ENCODE assay signal across 8 cellular contexts in the genomic region with DNA sequence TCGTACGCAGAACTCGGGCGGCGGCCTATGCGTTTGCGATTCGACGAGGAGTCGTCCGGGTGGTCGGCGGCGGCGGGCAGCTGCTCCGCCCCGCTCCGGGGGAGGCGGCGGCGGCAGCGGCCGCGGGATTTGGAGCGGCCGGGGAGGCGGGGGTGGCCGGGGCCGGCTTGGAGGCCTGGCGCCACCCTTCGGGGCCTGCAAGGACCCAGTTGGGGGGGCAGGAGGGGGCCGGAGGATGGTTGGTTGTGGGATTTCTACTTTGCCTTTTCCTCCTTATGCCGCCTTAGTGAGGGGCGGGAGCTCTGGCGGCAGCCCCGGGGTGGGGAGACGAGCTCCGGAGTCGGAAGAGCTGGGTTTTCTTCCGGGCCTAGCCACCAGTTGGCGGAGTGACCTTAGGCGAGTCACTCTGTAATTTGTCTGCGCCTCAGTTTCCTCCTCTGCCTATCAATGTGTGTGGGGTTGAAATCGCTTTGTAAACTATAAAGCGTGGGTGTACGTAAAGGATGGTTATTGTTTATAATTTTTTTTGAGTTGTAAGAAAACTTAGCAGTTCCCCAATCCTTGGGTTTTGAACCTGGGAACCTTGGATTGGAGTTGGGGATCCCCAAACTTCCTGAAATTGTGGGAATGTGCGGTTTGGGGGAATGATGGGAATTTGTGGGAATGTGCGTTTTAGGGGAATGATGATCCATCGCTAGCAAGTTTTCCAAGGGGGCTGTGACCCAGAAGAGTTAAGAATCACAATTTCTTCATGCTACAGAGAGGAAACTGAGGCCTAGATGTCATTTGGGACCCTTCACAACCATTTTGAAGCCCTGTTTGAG. TPM values are rescaled to one million over a fixed set of nuclear protein-coding genes. Genes with fewer than 3 reads are reported as not detected.
DNase-seq lines count a peak whose midpoint lies in the region; ATAC-seq, FAIRE-seq and TF ChIP-seq lines count a peak whose summit lies in the region.

No MANE protein-coding gene starts in this region.

- H3K27me3 ChIP-seq in CD8-positive, alpha-beta memory T cell (ENCODE audit: insufficient read depth, low read length, poor library complexity, severe bottlenecking), result no peaks in the 10 kb centered on the region
- no peaks in the 10 kb centered on the region for H3K27me3 ChIP-seq in lower lobe of right lung (ENCODE audit: low read depth)

- FAIRE-seq in GM12891 (lab: Jason Lieb, UNC), result no peak

- intact Hi-C loops in lower lobe of right lung (cut with DNase I), result no loop called here

- no peak for TF ChIP-seq CTCF in coronary artery (IDR thresholded peaks at IDR 0.05)
- TF ChIP-seq CTCF in lower lobe of right lung (IDR thresholded peaks at IDR 0.05), result peak; percentile 12

- H3K9me3 ChIP-seq in CD8-positive, alpha-beta memory T cell (ENCODE audit: low read length), result peaks cover 45% of the 10 kb centered on the region
- peaks cover 32% of the 10 kb centered on the region for H3K9me3 ChIP-seq in lower lobe of right lung

- peak overlapping the region; percentile 77 for H3K4me3 ChIP-seq in CD8-positive, alpha-beta memory T cell (ENCODE audit: low read length)
- peak overlapping the region; percentile 91 for H3K4me3 ChIP-seq in coronary artery
- peak overlapping the region; percentile 85 for H3K4me3 ChIP-seq in lower lobe of right lung

- H3K9me3 Mint-ChIP-seq in CD8-positive, alpha-beta memory T cell, result peaks cover 25 to 58% (median 40%) of the 10 kb centered on the region in 5 donors
- peaks cover 65% of the 10 kb centered on the region for H3K9me3 Mint-ChIP-seq in T-helper 2 cell treated with Interferon-gamma antibody and Interleukin-4, amounts not matched to agents 5 μg/mL and 100 μg/mL, for 36 hours
- peaks cover 6% of the 10 kb centered on the region for H3K9me3 Mint-ChIP-seq in stimulated activated memory B cell treated with anti-CD40 and anti-IgM and Interleukin-4, amounts not matched to agents 10 μg/mL and 1 μg/mL and 100 μg/mL, for 72 hours

- peaks cover 24% of the 10 kb centered on the region for H3K4me1 ChIP-seq in CD8-positive, alpha-beta memory T cell (ENCODE audit: insufficient read depth, low read length)
- peaks cover 35% of the 10 kb centered on the region for H3K4me1 ChIP-seq in lower lobe of right lung

- H3K27ac ChIP-seq in CD8-positive, alpha-beta memory T cell (ENCODE audit: low read depth, low read length), result peak overlapping the region; percentile 74
- H3K27ac ChIP-seq in coronary artery (peak overlapping the region; percentile 96 to 97), lower lobe of right lung (peak overlapping the region; percentile 97)

- no peak for TF ChIP-seq POLR2A in GM12891 (IDR thresholded peaks at IDR 0.05; ENCODE audit: low read depth, low read length)

- peak overlapping the region; percentile 88 to 99 (median 95) for H3K4me3 Mint-ChIP-seq in CD8-positive, alpha-beta memory T cell
- H3K4me3 Mint-ChIP-seq in T-helper 2 cell treated with Interferon-gamma antibody and Interleukin-4, amounts not matched to agents 5 μg/mL and 100 μg/mL, for 36 hours, result peak overlapping the region; percentile 92
- H3K4me3 Mint-ChIP-seq in stimulated activated memory B cell treated with anti-CD40 and anti-IgM and Interleukin-4, amounts not matched to agents 10 μg/mL and 1 μg/mL and 100 μg/mL, for 72 hours, result peak overlapping the region; percentile 89

- H3K36me3 ChIP-seq in CD8-positive, alpha-beta memory T cell (ENCODE audit: insufficient read depth, low read length), result peaks cover 31% of the 10 kb centered on the region
- peaks cover 27% of the 10 kb centered on the region for H3K36me3 ChIP-seq in lower lobe of right lung

- peak in 2 of 5 donors; percentile 20 to 66 for DNase-seq in CD8-positive, alpha-beta memory T cell
- peak; percentile 42 for DNase-seq in T-helper 2 cell treated with Interferon-gamma antibody and Interleukin-4, amounts not matched to agents 5 μg/mL and 100 μg/mL, for 36 hours (ENCODE audit: low spot score)
- DNase-seq in coronary artery (ENCODE audit: low spot score) (peak; percentile 77), lower lobe of right lung (no peak), GM12891 (ENCODE audit: insufficient read length, low spot score) (no peak)

- CTCF ChIA-PET in CD8-positive, alpha-beta memory T cell (lab: Charles Lee), result interaction anchor here (0.6 to 2.6 kb wide), 7 partner anchors 23 to 335 kb away, joined by 3 to 9 read pairs (median 6); partner anchors contain the start of gene SLC35E4

- ATAC-seq in GM19438 (IDR thresholded peaks at IDR 0.05; ENCODE audit: low read depth, unreplicated experiment) (peak; percentile 24), HG03558 (IDR thresholded peaks at IDR 0.05; ENCODE audit: extremely low read depth, unreplicated experiment) (peak; percentile 9), lower lobe of right lung (peak; percentile 66 to 73)
- ATAC-seq in stimulated activated memory B cell treated with anti-CD40 and anti-IgM and Interleukin-4, amounts not matched to agents 10 μg/mL and 1 μg/mL and 100 μg/mL, for 72 hours, result peak; percentile 61

- H3K4me1 Mint-ChIP-seq in CD8-positive, alpha-beta memory T cell, result peaks cover 39 to 75% (median 60%) of the 10 kb centered on the region in 3 donors
- H3K4me1 Mint-ChIP-seq in T-helper 2 cell treated with Interferon-gamma antibody and Interleukin-4, amounts not matched to agents 5 μg/mL and 100 μg/mL, for 36 hours (ENCODE audit: low read depth), result peaks cover 34% of the 10 kb centered on the region
- peaks cover 41% of the 10 kb centered on the region for H3K4me1 Mint-ChIP-seq in stimulated activated memory B cell treated with anti-CD40 and anti-IgM and Interleukin-4, amounts not matched to agents 10 μg/mL and 1 μg/mL and 100 μg/mL, for 72 hours

- POLR2A ChIA-PET in CD8-positive, alpha-beta memory T cell (lab: Charles Lee), result interaction anchor here (0.9 to 2.1 kb wide), 13 partner anchors 9 to 1505 kb away, joined by 3 to 17 read pairs (median 5); partner anchors contain the start of genes FBXO7, PES1, PIK3IP1 and SELENOM

- peaks cover 27 to 63% (median 58%) of the 10 kb centered on the region in 3 donors for H3K36me3 Mint-ChIP-seq in CD8-positive, alpha-beta memory T cell
- H3K36me3 Mint-ChIP-seq in T-helper 2 cell treated with Interferon-gamma antibody and Interleukin-4, amounts not matched to agents 5 μg/mL and 100 μg/mL, for 36 hours (ENCODE audit: low read depth), result peaks cover 83% of the 10 kb centered on the region
- H3K36me3 Mint-ChIP-seq in stimulated activated memory B cell treated with anti-CD40 and anti-IgM and Interleukin-4, amounts not matched to agents 10 μg/mL and 1 μg/mL and 100 μg/mL, for 72 hours, result peaks cover 49% of the 10 kb centered on the region

- peaks cover 0 to 3% of the 10 kb centered on the region in 2 donors for H3K27me3 Mint-ChIP-seq in CD8-positive, alpha-beta memory T cell
- H3K27me3 Mint-ChIP-seq in T-helper 2 cell treated with Interferon-gamma antibody and Interleukin-4, amounts not matched to agents 5 μg/mL and 100 μg/mL, for 36 hours (ENCODE audit: low read depth), result no peaks in the 10 kb centered on the region
- no peaks in the 10 kb centered on the region for H3K27me3 Mint-ChIP-seq in stimulated activated memory B cell treated with anti-CD40 and anti-IgM and Interleukin-4, amounts not matched to agents 10 μg/mL and 1 μg/mL and 100 μg/mL, for 72 hours

- H3K27ac Mint-ChIP-seq in CD8-positive, alpha-beta memory T cell, result peak overlapping the region; percentile 83 to 99 (median 96)
- H3K27ac Mint-ChIP-seq in T-helper 2 cell treated with Interferon-gamma antibody and Interleukin-4, amounts not matched to agents 5 μg/mL and 100 μg/mL, for 36 hours, result peak overlapping the region; percentile 99
- peak overlapping the region; percentile 85 for H3K27ac Mint-ChIP-seq in stimulated activated memory B cell treated with anti-CD40 and anti-IgM and Interleukin-4, amounts not matched to agents 10 μg/mL and 1 μg/mL and 100 μg/mL, for 72 hours

TF ChIP-seq in GM12891, 5 proteins besides CTCF, POLR2A, EP300 and RAD21:
- no peak for TF ChIP-seq POU2F2 (IDR thresholded peaks at IDR 0.05; ENCODE audit: low read depth, low read length)
- no peak for TF ChIP-seq TAF1 (IDR thresholded peaks at IDR 0.05; ENCODE audit: low read depth, low read length)
- no peak for TF ChIP-seq SPI1 (IDR thresholded peaks at IDR 0.05; ENCODE audit: low read depth, low read length)
- no peak for TF ChIP-seq POLR2AphosphoS5 (IDR thresholded peaks at IDR 0.05; ENCODE audit: low read depth, low read length)
- no peak for TF ChIP-seq PAX5 (IDR thresholded peaks at IDR 0.05; ENCODE audit: insufficient read depth, low read length, severe bottlenecking)

RNA-seq across cellular contexts. Expression of gene TUG1, which starts 0.7 kb away (rescaled TPM):
- 10 to 100 TPM; 46.6 to 49.9 TPM for total RNA-seq in CD8-positive, alpha-beta memory T cell
- polyA plus RNA-seq in CD8-positive, alpha-beta memory T cell, result 21.3 TPM
- total RNA-seq in lower lobe of right lung, result 64.4 TPM
- 37.2 TPM for polyA plus RNA-seq in GM12891 (2012; ENCODE audit: low read depth, missing spikeins)

RNA-seq across cellular contexts. Expression of gene MORC2, which starts 1.2 kb away (rescaled TPM):
- 10 to 100 TPM; 28.7 to 29.9 TPM for total RNA-seq in CD8-positive, alpha-beta memory T cell
- polyA plus RNA-seq in CD8-positive, alpha-beta memory T cell, result 13.0 TPM
- total RNA-seq in lower lobe of right lung, result 19.3 TPM
- 9.7 TPM for polyA plus RNA-seq in GM12891 (2012; ENCODE audit: low read depth, missing spikeins)

Comparison
In these comparisons a context has a peak if more than half of its experiments do, and no peak if none do; other contexts are left out.
1. DNase-seq: peak in T-helper 2 cell treated with Interferon-gamma antibody and Interleukin-4, amounts not matched to agents 5 μg/mL and 100 μg/mL, for 36 hours (single experiment) and coronary artery (single experiment); none in lower lobe of right lung (single experiment) and GM12891 (single experiment).
2. ATAC-seq: peak in every context shown above with its lines; median percentile 70 in lower lobe of right lung; 61 in stimulated activated memory B cell treated with anti-CD40 and anti-IgM and Interleukin-4, amounts not matched to agents 10 μg/mL and 1 μg/mL and 100 μg/mL, for 72 hours; 24 in GM19438; 9 in HG03558.
3. Peak in every context shown above with its lines, with median percentiles within 50 percentile points of each other: H3K27ac ChIP-seq, H3K4me3 ChIP-seq, H3K27ac Mint-ChIP-seq and H3K4me3 Mint-ChIP-seq.